In genomic region chr11:108944486-108945178, GRCh38 we compare ENCODE assay signal across 22 cellular contexts.
"Had no signal": no experiment of that assay in that cellular context is flagged by ENCODE, and none has a peak within 500 bp of the region (broad histone marks: within the 10 kb centered on the region; RNA-seq: fewer than 3 reads in every experiment).

No MANE protein-coding gene starts in this region.

- H3K9me3 Mint-ChIP-seq: activated CD4-positive, alpha-beta memory T cell treated with anti-CD3 and anti-CD28 coated beads, Interleukin-2, amount 10 ng/mL, durations not matched to agents 7 days and 5 days had no signal

- DNase-seq: activated B cell treated with CpG ODN at 0.5 μM for 24 hours; activated CD4-positive, alpha-beta memory T cell treated with anti-CD3 and anti-CD28 coated beads, Interleukin-2, amount 10 ng/mL, durations not matched to agents 7 days and 5 days; activated CD4-positive, alpha-beta T cell treated with anti-CD3 and anti-CD28 coated beads for 36 hours; activated gamma-delta T cell treated with Interleukin-2 at 50 U/mL for 16 hours; adrenal gland; brain microvascular endothelial cell; central memory CD4-positive, alpha-beta T cell; effector memory CD4-positive, alpha-beta T cell; kidney; left ventricle myocardium superior; midbrain; natural killer cell; ovary; stimulated activated CD4-positive, alpha-beta T cell treated with anti-CD3 and anti-CD28 coated beads, Interleukin-4, amount 100 ng/mL, for 1 hour; stimulated activated naive CD4-positive, alpha-beta T cell; T-helper 17 cell; upper lobe of right lung had no signal

- H3K27ac Mint-ChIP-seq: activated B cell treated with CpG ODN at 0.5 μM for 24 hours; activated CD4-positive, alpha-beta memory T cell treated with anti-CD3 and anti-CD28 coated beads, Interleukin-2, amount 10 ng/mL, durations not matched to agents 7 days and 5 days; activated CD4-positive, alpha-beta T cell treated with anti-CD3 and anti-CD28 coated beads for 36 hours; activated T-helper 1 cell treated with anti-CD3 and anti-CD28 coated beads, Interleukin-12 subunit alpha, Interleukin-12 subunit beta, Interleukin-2, Interleukin-4 antibody, amounts not matched to agents 30 ng/mL and 10 ng/mL and 1 ng/mL, durations not matched to agents 14 hours and 24 hours and 36 hours; natural killer cell; T-helper 17 cell had no signal

- H3K4me1 Mint-ChIP-seq: activated B cell treated with CpG ODN at 0.5 μM for 24 hours had no signal

- ATAC-seq: activated CD4-positive, alpha-beta T cell treated with anti-CD3 and anti-CD28 coated beads for 36 hours; left ventricle myocardium superior; natural killer cell; T-helper 17 cell; upper lobe of right lung had no signal

- H3K36me3 ChIP-seq: ovary, prostate gland had no signal

- H3K4me3 ChIP-seq: adrenal gland, ascending aorta, ovary, prostate gland, thoracic aorta, upper lobe of right lung had no signal

- H3K27ac ChIP-seq: adrenal gland, ascending aorta, brain microvascular endothelial cell, foreskin keratinocyte, ovary, prostate gland, thoracic aorta, upper lobe of right lung had no signal

- H3K27me3 Mint-ChIP-seq: activated B cell treated with CpG ODN at 0.5 μM for 24 hours; activated CD4-positive, alpha-beta memory T cell treated with anti-CD3 and anti-CD28 coated beads, Interleukin-2, amount 10 ng/mL, durations not matched to agents 7 days and 5 days; activated CD4-positive, alpha-beta T cell treated with anti-CD3 and anti-CD28 coated beads for 36 hours; T-helper 17 cell had no signal

- H3K27me3 ChIP-seq: adrenal gland, ascending aorta, brain microvascular endothelial cell, foreskin keratinocyte, ovary, upper lobe of right lung had no signal

- H3K9me3 ChIP-seq: adrenal gland, ascending aorta, ovary, prostate gland, thoracic aorta, upper lobe of right lung had no signal

- H3K4me3 Mint-ChIP-seq: activated B cell treated with CpG ODN at 0.5 μM for 24 hours; activated CD4-positive, alpha-beta memory T cell treated with anti-CD3 and anti-CD28 coated beads, Interleukin-2, amount 10 ng/mL, durations not matched to agents 7 days and 5 days; activated CD4-positive, alpha-beta T cell treated with anti-CD3 and anti-CD28 coated beads for 36 hours; activated T-helper 1 cell treated with anti-CD3 and anti-CD28 coated beads, Interleukin-12 subunit alpha, Interleukin-12 subunit beta, Interleukin-2, Interleukin-4 antibody, amounts not matched to agents 30 ng/mL and 10 ng/mL and 1 ng/mL, durations not matched to agents 14 hours and 24 hours and 36 hours; natural killer cell; T-helper 17 cell had no signal

- H3K4me1 ChIP-seq: adrenal gland, ascending aorta, prostate gland, upper lobe of right lung had no signal
